In the genomic region with DNA sequence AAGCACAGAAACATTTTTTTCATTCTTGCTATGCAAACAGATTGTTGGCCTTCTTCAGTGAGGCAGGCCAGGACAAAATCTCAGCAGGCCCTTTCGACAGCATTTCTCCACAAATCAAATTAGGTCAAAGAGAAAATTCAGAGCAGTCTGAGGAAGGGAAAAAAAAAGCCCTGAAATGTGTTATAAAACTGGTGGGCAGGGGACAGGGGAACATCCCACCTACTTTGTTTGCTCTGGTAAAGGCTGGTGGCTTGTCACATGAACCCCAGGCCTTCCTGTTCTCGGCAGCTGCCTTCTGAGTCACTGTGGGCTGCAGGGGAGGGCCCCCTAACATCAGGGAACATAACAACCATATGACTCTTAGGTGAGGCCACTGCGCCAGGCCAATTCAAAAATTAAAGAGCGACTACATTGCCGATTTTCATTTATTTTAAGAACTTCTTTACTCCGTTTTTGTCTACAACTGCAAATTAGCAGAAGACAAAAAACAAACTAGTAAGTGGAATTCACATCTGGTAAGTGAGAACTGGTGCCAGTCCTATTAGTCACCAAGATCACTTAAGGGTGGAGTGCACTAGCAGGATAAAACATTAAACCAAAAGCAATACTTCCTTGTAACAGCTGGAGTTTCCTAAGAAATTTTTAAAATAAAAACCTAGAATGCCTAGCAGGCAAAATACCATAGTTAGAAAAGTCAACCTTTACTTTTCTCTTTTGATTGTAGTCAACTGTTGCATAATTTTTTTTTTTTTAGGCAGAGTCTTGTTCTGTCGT, we compare ENCODE assay signal across 8 cellular contexts. TPM values are rescaled to one million over a fixed set of nuclear protein-coding genes. Genes with fewer than 3 reads are reported as not detected.
A peak's percentile ranks its signal among the peaks of the same experiment; 100 is the strongest.
DNase-seq lines count a peak whose midpoint lies in the region; ATAC-seq and TF ChIP-seq lines count a peak whose summit lies in the region.

No MANE protein-coding gene starts in this region.

- TF ChIP-seq POLR2A in GM18505 (IDR thresholded peaks at IDR 0.05; ENCODE audit: borderline replicate concordance, extremely low read depth, insufficient read depth, insufficient read length) (no peak), esophagus squamous epithelium (IDR thresholded peaks at IDR 0.05) (no peak)

- ATAC-seq in GM18505 (IDR thresholded peaks at IDR 0.05; ENCODE audit: unreplicated experiment): peak; percentile 98
- peak; percentile 99 for ATAC-seq in HG02852 (IDR thresholded peaks at IDR 0.05; ENCODE audit: unreplicated experiment)
- peak; percentile 100 for ATAC-seq in activated T-cell treated with anti-CD3 and anti-CD28 coated beads, Interleukin-2, amount 50 U/mL, for 4 hours

- no peaks in the 10 kb centered on the region for H3K79me2 ChIP-seq in OCI-LY7 (ENCODE audit: insufficient read depth, low read depth, low read length)

- peak; percentile 43 for DNase-seq in OCI-LY7 (ENCODE audit: low spot score)
- peak; percentile 70 for DNase-seq in activated T-cell treated with anti-CD3 and anti-CD28 coated beads, Interleukin-2, amount 50 U/mL, for 4 hours
- DNase-seq in esophagus squamous epithelium (lab: John Stamatoyannopoulos, UW): peak; percentile 24
- no peak for DNase-seq in neural crest cell (ENCODE audit: low read depth, low spot score)
- no peak for DNase-seq in NCI-H748 (lab: John Stamatoyannopoulos, UW; ENCODE audit: unreplicated experiment)

- H3K9me3 Mint-ChIP-seq in activated T-cell treated with anti-CD3 and anti-CD28 coated beads, Interleukin-2, amount 50 U/mL, for 4 hours: no peaks in the 10 kb centered on the region
- no peaks in the 10 kb centered on the region for H3K9me3 Mint-ChIP-seq in neural crest cell
- no peaks in the 10 kb centered on the region for H3K9me3 Mint-ChIP-seq in stimulated activated naive CD8-positive, alpha-beta T cell treated with anti-CD3 and anti-CD28 coated beads, Interleukin-15, Interleukin-2, amounts not matched to agents 100 ng/mL and 50 ng/mL, for 24 hours

- H3K27me3 Mint-ChIP-seq in activated T-cell treated with anti-CD3 and anti-CD28 coated beads, Interleukin-2, amount 50 U/mL, for 4 hours (ENCODE audit: low read depth): no peaks in the 10 kb centered on the region
- H3K27me3 Mint-ChIP-seq in neural crest cell (ENCODE audit: low read depth): no peaks in the 10 kb centered on the region
- H3K27me3 Mint-ChIP-seq in stimulated activated naive CD8-positive, alpha-beta T cell treated with anti-CD3 and anti-CD28 coated beads, Interleukin-15, Interleukin-2, amounts not matched to agents 100 ng/mL and 50 ng/mL, for 24 hours: no peaks in the 10 kb centered on the region

- H3K27me3 ChIP-seq in esophagus squamous epithelium: no peaks in the 10 kb centered on the region

- peak overlapping the region; percentile 99 for H2AFZ ChIP-seq in OCI-LY7 (ENCODE audit: low read length)

- H3K4me3 Mint-ChIP-seq in activated T-cell treated with anti-CD3 and anti-CD28 coated beads, Interleukin-2, amount 50 U/mL, for 4 hours: peak overlapping the region; percentile 58
- no peak overlapping the region for H3K4me3 Mint-ChIP-seq in neural crest cell
- H3K4me3 Mint-ChIP-seq in stimulated activated naive CD8-positive, alpha-beta T cell treated with anti-CD3 and anti-CD28 coated beads, Interleukin-15, Interleukin-2, amounts not matched to agents 100 ng/mL and 50 ng/mL, for 24 hours: peak overlapping the region; percentile 75

- H3K4me1 Mint-ChIP-seq in activated T-cell treated with anti-CD3 and anti-CD28 coated beads, Interleukin-2, amount 50 U/mL, for 4 hours (ENCODE audit: low read depth): peaks cover 22% of the 10 kb centered on the region
- peaks cover 6% of the 10 kb centered on the region for H3K4me1 Mint-ChIP-seq in neural crest cell
- peaks cover 49% of the 10 kb centered on the region for H3K4me1 Mint-ChIP-seq in stimulated activated naive CD8-positive, alpha-beta T cell treated with anti-CD3 and anti-CD28 coated beads, Interleukin-15, Interleukin-2, amounts not matched to agents 100 ng/mL and 50 ng/mL, for 24 hours (ENCODE audit: low read depth)

- no peaks in the 10 kb centered on the region for H3K9me3 ChIP-seq in OCI-LY7 (ENCODE audit: low read length)
- H3K9me3 ChIP-seq in esophagus squamous epithelium: no peaks in the 10 kb centered on the region

- H3K36me3 Mint-ChIP-seq in activated T-cell treated with anti-CD3 and anti-CD28 coated beads, Interleukin-2, amount 50 U/mL, for 4 hours (ENCODE audit: insufficient read depth): no peaks in the 10 kb centered on the region
- no peaks in the 10 kb centered on the region for H3K36me3 Mint-ChIP-seq in neural crest cell (ENCODE audit: low read depth)
- H3K36me3 Mint-ChIP-seq in stimulated activated naive CD8-positive, alpha-beta T cell treated with anti-CD3 and anti-CD28 coated beads, Interleukin-15, Interleukin-2, amounts not matched to agents 100 ng/mL and 50 ng/mL, for 24 hours (ENCODE audit: low read depth): no peaks in the 10 kb centered on the region

- TF ChIP-seq CTCF in OCI-LY7 (conservative IDR thresholded peaks at IDR 0.05; ENCODE audit: low read length): no peak
- no peak for TF ChIP-seq CTCF in esophagus squamous epithelium (IDR thresholded peaks at IDR 0.05)
- TF ChIP-seq CTCF in neural crest cell (conservative IDR thresholded peaks at IDR 0.05): no peak

- H3K27ac ChIP-seq in OCI-LY7 (ENCODE audit: low read depth, low read length, poor library complexity, severe bottlenecking): no peak overlapping the region
- peak overlapping the region; percentile 79 to 93 (median 88) for H3K27ac ChIP-seq in esophagus squamous epithelium

- H3K4me3 ChIP-seq in OCI-LY7 (ENCODE audit: low read depth, low read length, poor library complexity, severe bottlenecking) (no peak overlapping the region), esophagus squamous epithelium (peak overlapping the region in 2 of 4 donors; percentile 14 to 26)

- no TSS peak for BruUV-seq in OCI-LY7 (replicated peaks; lab: Mats Ljungman, UMichigan)

- H3K4me1 ChIP-seq in OCI-LY7 (ENCODE audit: insufficient read depth, low read length, poor library complexity, severe bottlenecking) (peaks cover 7% of the 10 kb centered on the region), esophagus squamous epithelium (peaks cover 9 to 66% (median 45%) of the 10 kb centered on the region in 3 donors)

- H3K36me3 ChIP-seq in OCI-LY7 (ENCODE audit: insufficient read depth, low read length) (no peaks in the 10 kb centered on the region), esophagus squamous epithelium (no peaks in the 10 kb centered on the region)

- CTCF ChIA-PET in OCI-LY7 (lab: Charles Lee; ENCODE audit: unreplicated experiment): no interaction called here

- peak overlapping the region; percentile 35; the same call in 1 of the 2 replicates for H3K4me2 ChIP-seq in OCI-LY7 (ENCODE audit: low read length)

- H3K9me2 ChIP-seq in OCI-LY7 (ENCODE audit: insufficient read depth, low read length): no peaks in the 10 kb centered on the region

- H4K20me1 ChIP-seq in OCI-LY7 (ENCODE audit: insufficient read depth, low read length): no peaks in the 10 kb centered on the region

- POLR2A ChIA-PET in OCI-LY7 (lab: Charles Lee): interaction anchor here (0.6 to 1.6 kb wide), 3 partner anchors 10 to 49 kb away, joined by 3 to 7 read pairs (median 4); no protein-coding TSS in a partner anchor

- WGBS in esophagus squamous epithelium, 2 donors: 6 to 7% methylated on average over 7 of the region's 7 CpGs

- H3K27ac Mint-ChIP-seq in neural crest cell (ENCODE audit: unreplicated experiment): peak overlapping the region; percentile 43
- H3K27ac Mint-ChIP-seq in stimulated activated naive CD8-positive, alpha-beta T cell treated with anti-CD3 and anti-CD28 coated beads, Interleukin-15, Interleukin-2, amounts not matched to agents 100 ng/mL and 50 ng/mL, for 24 hours: peak overlapping the region; percentile 84

- intact Hi-C loops in OCI-LY7 (cut with micrococcal nuclease; ENCODE audit: unreplicated experiment) (no loop called here), esophagus squamous epithelium (cut with DNase I) (no loop called here)

RNA-seq across cellular contexts. Expression of a gene that starts 46.2 kb away (rescaled TPM):
- 24.2 and 28.6 TPM in 2 replicates for total RNA-seq in OCI-LY7 (2014; rRNA removed; shearing (Covaris generic))
- total RNA-seq in OCI-LY7 (2022): 18.8 and 27.4 TPM in 2 replicates
- 10 to 100 TPM in 1 of 3 donors, 1 to 10 TPM in 2; 9.0 to 11.3 (median 9.7) TPM for total RNA-seq in activated T-cell treated with anti-CD3 and anti-CD28 coated beads, Interleukin-2, amount 50 U/mL, for 4 hours
- total RNA-seq in esophagus squamous epithelium: 10 to 100 TPM; 32.7 to 65.8 (median 50.7) TPM
- total RNA-seq in neural crest cell: 26.4 and 29.4 TPM in 2 replicates

RNA-seq across cellular contexts. Expression of a gene that starts 57.0 kb away (rescaled TPM):
- total RNA-seq in OCI-LY7 (2014; rRNA removed; shearing (Covaris generic)): 6.2 and 7.8 TPM in 2 replicates
- total RNA-seq in OCI-LY7 (2022) (6.6 and 7.4 TPM in 2 replicates), esophagus squamous epithelium (10 to 100 TPM; 11.3 to 68.0 (median 31.9) TPM), neural crest cell (76.5 and 81.0 TPM in 2 replicates)
- total RNA-seq in activated T-cell treated with anti-CD3 and anti-CD28 coated beads, Interleukin-2, amount 50 U/mL, for 4 hours: 10 to 100 TPM; 14.5 to 45.5 (median 38.4) TPM

Comparison
In these comparisons a context has a peak if more than half of its experiments do, and no peak if none do; other contexts are left out.
1. DNase-seq: peak in OCI-LY7 (single experiment), activated T-cell treated with anti-CD3 and anti-CD28 coated beads, Interleukin-2, amount 50 U/mL, for 4 hours (single experiment) and esophagus squamous epithelium (single experiment); none in neural crest cell (single experiment) and NCI-H748 (single experiment).
2. Peak in every context shown above with its lines, with median percentiles within 50 percentile points of each other: ATAC-seq.